1 cellular context compared by ENCODE assay signal in the genomic region with DNA sequence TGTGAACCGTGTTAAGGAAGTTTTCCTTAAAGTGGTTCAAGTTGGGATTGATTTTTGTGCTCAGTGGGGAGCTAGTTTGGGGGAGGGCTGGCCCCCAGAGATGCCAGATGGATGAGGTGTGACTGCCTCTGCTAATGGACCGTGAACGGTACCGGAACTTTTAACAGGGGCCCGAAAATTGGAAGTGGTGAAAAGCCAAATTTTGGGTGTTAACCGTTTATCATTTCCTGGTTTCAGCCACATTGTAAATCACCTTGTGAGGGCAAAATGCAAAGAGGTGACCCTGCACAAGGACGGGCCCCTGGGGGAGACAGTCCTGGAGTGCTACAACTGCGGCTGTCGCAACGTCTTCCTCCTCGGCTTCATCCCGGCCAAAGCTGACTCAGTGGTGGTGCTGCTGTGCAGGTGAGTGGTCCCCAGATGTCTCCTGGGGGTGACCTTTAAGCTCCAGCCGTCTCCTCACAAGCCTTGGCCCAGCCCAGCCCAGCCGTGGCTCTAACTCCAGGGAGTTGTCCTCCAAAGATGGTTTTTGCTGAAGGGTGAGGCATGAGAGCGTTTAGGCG.
TF ChIP-seq lines count a peak whose summit lies in the region.

No MANE protein-coding gene starts in this region.

TF ChIP-seq in IMR-90, 13 proteins besides CTCF, POLR2A, EP300 and RAD21 (continued from another document):
- TF ChIP-seq CEBPB (IDR thresholded peaks at IDR 0.05; ENCODE audit: low read depth, low read length) (no peak), MAZ (IDR thresholded peaks at IDR 0.05; ENCODE audit: borderline replicate concordance, low read depth, low read length) (no peak), CHD1 (IDR thresholded peaks at IDR 0.05; ENCODE audit: low read depth, low read length) (no peak), RCOR1 (IDR thresholded peaks at IDR 0.05; ENCODE audit: insufficient replicate concordance, low read length) (no peak), MXI1 (IDR thresholded peaks at IDR 0.05; ENCODE audit: borderline replicate concordance, low read depth, low read length) (no peak), BHLHE40 (IDR thresholded peaks at IDR 0.05; ENCODE audit: low read depth, low read length) (no peak), MAFK (IDR thresholded peaks at IDR 0.05; ENCODE audit: low read depth, low read length) (no peak), FOS (IDR thresholded peaks at IDR 0.05; ENCODE audit: low read depth, low read length) (no peak)
- TF ChIP-seq, protein P1, sequence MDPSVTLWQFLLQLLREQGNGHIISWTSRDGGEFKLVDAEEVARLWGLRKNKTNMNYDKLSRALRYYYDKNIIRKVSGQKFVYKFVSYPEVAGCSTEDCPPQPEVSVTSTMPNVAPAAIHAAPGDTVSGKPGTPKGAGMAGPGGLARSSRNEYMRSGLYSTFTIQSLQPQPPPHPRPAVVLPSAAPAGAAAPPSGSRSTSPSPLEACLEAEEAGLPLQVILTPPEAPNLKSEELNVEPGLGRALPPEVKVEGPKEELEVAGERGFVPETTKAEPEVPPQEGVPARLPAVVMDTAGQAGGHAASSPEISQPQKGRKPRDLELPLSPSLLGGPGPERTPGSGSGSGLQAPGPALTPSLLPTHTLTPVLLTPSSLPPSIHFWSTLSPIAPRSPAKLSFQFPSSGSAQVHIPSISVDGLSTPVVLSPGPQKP (IDR thresholded peaks at IDR 0.05; ENCODE audit: borderline replicate concordance, low read depth, low read length), result no peak
